In the genomic region with DNA sequence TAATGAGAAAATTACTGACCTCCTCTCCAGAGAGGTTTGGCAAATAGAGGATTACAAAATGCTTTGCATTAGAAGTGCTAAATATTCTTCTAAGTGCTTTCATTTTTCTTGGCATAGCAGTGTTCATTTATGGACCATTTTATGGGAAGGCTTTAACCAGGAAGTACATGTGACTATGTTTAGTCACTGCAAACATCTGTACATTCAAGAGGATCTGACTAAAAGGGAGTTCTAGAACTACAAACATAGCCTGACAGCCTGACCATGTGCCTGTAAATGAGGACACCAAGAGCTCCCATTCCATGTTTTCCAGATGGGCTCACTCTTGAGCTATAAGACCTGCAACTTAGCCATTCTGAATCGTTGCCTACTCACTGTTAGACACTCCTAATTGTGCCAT, we compare ENCODE assay signal across 20 cellular contexts.
"Had no signal": no experiment of that assay in that cellular context is flagged by ENCODE, and none has a peak within 500 bp of the region (broad histone marks: within the 10 kb centered on the region; RNA-seq: fewer than 3 reads in every experiment).

No MANE protein-coding gene starts in this region.

- DNase-seq: activated CD4-positive, alpha-beta memory T cell treated with anti-CD3 and anti-CD28 coated beads for 36 hours; activated CD8-positive, alpha-beta memory T cell treated with anti-CD3 and anti-CD28 coated beads, Interleukin-2, amount 10 ng/mL, durations not matched to agents 7 days and 5 days; activated naive CD4-positive, alpha-beta T cell treated with anti-CD3 and anti-CD28 coated beads, Interleukin-2, amount 50 U/mL, for 16 hours; activated T-cell treated with anti-CD3 and anti-CD28 coated beads, Interleukin-2, amount 50 U/mL, for 1 hour; caudate nucleus; colonic mucosa; hypothalamus; left ventricle myocardium superior; mesendoderm; occipital lobe; stimulated activated CD4-positive, alpha-beta T cell treated with anti-CD3 and anti-CD28 coated beads, Interleukin-15, amount 100 ng/mL, for 24 hours; stimulated activated CD4-positive, alpha-beta T cell treated with anti-CD3 and anti-CD28 coated beads, Interleukin-4, amount 100 ng/mL, for 1 hour; stimulated activated naive B cell treated with anti-CD40 and anti-IgM and Interleukin-4, amounts not matched to agents 10 μg/mL and 1 μg/mL and 100 μg/mL, for 72 hours; T-cell; T1000; tibial artery; uterus had no signal

- ATAC-seq: activated CD8-positive, alpha-beta memory T cell treated with anti-CD3 and anti-CD28 coated beads, Interleukin-2, amount 10 ng/mL, durations not matched to agents 7 days and 5 days; left ventricle myocardium superior; stimulated activated naive B cell treated with anti-CD40 and anti-IgM and Interleukin-4, amounts not matched to agents 10 μg/mL and 1 μg/mL and 100 μg/mL, for 72 hours; T-cell had no signal

- H3K27ac ChIP-seq: adrenal gland, colonic mucosa, right atrium auricular region, skin epidermis, tibial artery, uterus had no signal

- H3K4me1 ChIP-seq: adrenal gland, colonic mucosa, right atrium auricular region, tibial artery, uterus had no signal

- H3K36me3 ChIP-seq: adrenal gland, colonic mucosa, right atrium auricular region, tibial artery, uterus had no signal

- H3K4me3 ChIP-seq: adrenal gland, colonic mucosa, right atrium auricular region, skin epidermis, tibial artery, uterus had no signal

- H3K9me3 ChIP-seq: adrenal gland, colonic mucosa, right atrium auricular region, tibial artery, uterus had no signal

- H3K27me3 ChIP-seq: adrenal gland, colonic mucosa, right atrium auricular region, tibial artery, uterus had no signal
